Comparison of ENCODE assay signal across 8 cellular contexts in the genomic region with DNA sequence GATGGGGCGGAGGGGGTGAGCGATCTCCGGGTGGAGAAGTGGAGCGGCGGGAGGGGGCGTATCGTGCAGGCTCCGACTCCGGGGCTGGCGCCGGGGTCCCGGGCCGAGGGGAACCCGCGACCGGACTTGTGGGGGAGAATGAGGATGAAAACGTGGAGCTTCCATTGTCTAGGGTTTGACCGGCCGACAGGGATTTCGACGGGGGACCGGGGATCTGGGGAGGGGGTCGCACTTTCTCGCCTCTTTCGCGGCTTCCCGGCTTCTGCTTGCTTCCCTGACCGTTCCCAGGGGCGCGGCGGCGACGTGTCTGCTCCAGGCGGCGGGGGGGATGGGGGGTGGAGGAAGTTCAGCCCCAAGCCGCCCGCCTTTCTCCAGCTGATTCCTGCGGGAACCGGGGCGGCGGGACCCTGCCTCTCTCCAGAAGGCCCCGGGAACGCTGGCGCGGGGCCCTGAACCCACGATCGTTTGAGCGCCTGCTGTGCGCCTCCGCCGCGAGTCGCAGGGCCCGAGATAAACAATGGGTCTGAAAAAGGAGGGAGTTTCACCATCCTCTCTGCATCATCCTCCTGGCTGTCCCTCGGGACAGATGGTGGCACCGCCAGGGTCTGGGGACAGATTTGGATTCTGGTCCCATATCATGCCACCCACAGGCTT. TPM values are rescaled to one million over a fixed set of nuclear protein-coding genes. Genes with fewer than 3 reads are reported as not detected.
DNase-seq lines count a peak whose midpoint lies in the region; ATAC-seq and TF ChIP-seq lines count a peak whose summit lies in the region.

No MANE protein-coding gene starts in this region.

- peak overlapping the region; percentile 72 for H3K27ac ChIP-seq in C4-2B
- H3K27ac ChIP-seq in naive thymus-derived CD4-positive, alpha-beta T cell (ENCODE audit: low read depth, low read length): peak overlapping the region; percentile 89

- DNase-seq in activated B cell treated with CpG ODN at 0.5 μM for 24 hours (peak; percentile 39), epithelial cell of proximal tubule (ENCODE audit: low read depth) (no peak), NCI-H1694 treated with DMSO at 0.1 percent for 48 hours (lab: John Stamatoyannopoulos, UW) (no peak), COLO829 (ENCODE audit: low spot score) (no peak)
- peak in 2 of 9 donors; percentile 20 to 41 for DNase-seq in naive thymus-derived CD4-positive, alpha-beta T cell

- ATAC-seq in HG02642 (IDR thresholded peaks at IDR 0.05; ENCODE audit: poor library complexity, unreplicated experiment) (peak; percentile 4), activated B cell treated with CpG ODN at 0.5 μM for 24 hours (ENCODE audit: low read depth) (no peak), HG03045 (IDR thresholded peaks at IDR 0.05; ENCODE audit: unreplicated experiment) (no peak)
- no peak for ATAC-seq in naive thymus-derived CD4-positive, alpha-beta T cell

- peak overlapping the region; percentile 72 for H3K4me3 ChIP-seq in epithelial cell of proximal tubule (ENCODE audit: low read depth, low read length)
- peak overlapping the region; percentile 82 for H3K4me3 ChIP-seq in naive thymus-derived CD4-positive, alpha-beta T cell (ENCODE audit: low read length)

- POLR2A ChIA-PET in activated B cell treated with CpG ODN at 0.5 μM for 24 hours (lab: Charles Lee): interaction anchor here (0.6 to 8.1 kb wide), 24 partner anchors 8 to 516 kb away, joined by 3 to 110 read pairs (median 7); a partner anchor contains a TSS
- POLR2A ChIA-PET in naive thymus-derived CD4-positive, alpha-beta T cell (lab: Charles Lee): interaction anchor here (0.8 to 9.0 kb wide), 7 partner anchors 8 to 618 kb away, joined by 4 to 128 read pairs (median 10); a partner anchor contains a TSS

- peaks cover 39% of the 10 kb centered on the region for H3K36me3 Mint-ChIP-seq in activated B cell treated with CpG ODN at 0.5 μM for 24 hours (ENCODE audit: low read depth)
- H3K36me3 Mint-ChIP-seq in naive thymus-derived CD4-positive, alpha-beta T cell: peaks cover 0 to 38% (median 0%) of the 10 kb centered on the region in 5 donors

- H3K27me3 ChIP-seq in naive thymus-derived CD4-positive, alpha-beta T cell (ENCODE audit: control insufficient read depth in 2 of 2, insufficient read depth in 2 of 2, low read length in 2 of 2): no peaks in the 10 kb centered on the region

- H3K27me3 Mint-ChIP-seq in activated B cell treated with CpG ODN at 0.5 μM for 24 hours: no peaks in the 10 kb centered on the region
- H3K27me3 Mint-ChIP-seq in naive thymus-derived CD4-positive, alpha-beta T cell: no peaks in the 10 kb centered on the region

- intact Hi-C loops in activated B cell treated with CpG ODN at 0.5 μM for 24 hours (cut with micrococcal nuclease): loop anchor here (5.0 to 10.0 kb wide), 3 partner anchors 242 to 510 kb away; a partner anchor contains a TSS
- intact Hi-C loops in naive thymus-derived CD4-positive, alpha-beta T cell (cut with micrococcal nuclease): loop anchor here (5.0 to 10.0 kb wide), 3 partner anchors 290 to 1552 kb away; a partner anchor contains a TSS

- H3K9me3 ChIP-seq in naive thymus-derived CD4-positive, alpha-beta T cell (ENCODE audit: control insufficient read depth in 2 of 3, low read length in 3 of 3): no peaks in the 10 kb centered on the region

- peaks cover 32 to 71% of the 10 kb centered on the region in 2 donors for H3K4me1 ChIP-seq in naive thymus-derived CD4-positive, alpha-beta T cell (ENCODE audit: control insufficient read depth in 2 of 2, insufficient read depth in 2 of 2, low read length in 2 of 2)

- H3K4me3 Mint-ChIP-seq in activated B cell treated with CpG ODN at 0.5 μM for 24 hours: peak overlapping the region; percentile 90
- peak overlapping the region; percentile 84 to 97 (median 90) for H3K4me3 Mint-ChIP-seq in naive thymus-derived CD4-positive, alpha-beta T cell

- CTCF ChIA-PET in activated B cell treated with CpG ODN at 0.5 μM for 24 hours (lab: Charles Lee): interaction anchor here (1.5 kb wide), 1 partner anchor 14 kb away, joined by 5 read pairs; no protein-coding TSS in a partner anchor
- CTCF ChIA-PET in naive thymus-derived CD4-positive, alpha-beta T cell (lab: Charles Lee): interaction anchor here (0.6 to 2.0 kb wide), 7 partner anchors 10 to 926 kb away, joined by 3 to 7 read pairs (median 4); no protein-coding TSS in a partner anchor

- H3K4me1 Mint-ChIP-seq in activated B cell treated with CpG ODN at 0.5 μM for 24 hours: peaks cover 62% of the 10 kb centered on the region
- peaks cover 59 to 82% (median 70%) of the 10 kb centered on the region in 7 donors for H3K4me1 Mint-ChIP-seq in naive thymus-derived CD4-positive, alpha-beta T cell

- H3K36me3 ChIP-seq in naive thymus-derived CD4-positive, alpha-beta T cell (ENCODE audit: control insufficient read depth in 2 of 3, insufficient read depth in 3 of 3, low read length in 3 of 3): peaks cover 0 to 21% (median 0%) of the 10 kb centered on the region in 3 experiments

- no peaks in the 10 kb centered on the region for H3K9me3 Mint-ChIP-seq in activated B cell treated with CpG ODN at 0.5 μM for 24 hours
- H3K9me3 Mint-ChIP-seq in naive thymus-derived CD4-positive, alpha-beta T cell: peaks cover 0 to 4% (median 0%) of the 10 kb centered on the region in 11 donors

- H3K27ac Mint-ChIP-seq in activated B cell treated with CpG ODN at 0.5 μM for 24 hours: peak overlapping the region; percentile 98
- peak overlapping the region; percentile 90 to 99 (median 96) for H3K27ac Mint-ChIP-seq in naive thymus-derived CD4-positive, alpha-beta T cell

- no peak for TF ChIP-seq CTCF in C4-2B (conservative IDR thresholded peaks at IDR 0.05)
- no peak for TF ChIP-seq CTCF in activated B cell treated with CpG ODN at 0.5 μM for 24 hours (IDR thresholded peaks at IDR 0.05)
- TF ChIP-seq CTCF in epithelial cell of proximal tubule (conservative IDR thresholded peaks at IDR 0.05; ENCODE audit: low read depth, low read length): no peak

RNA-seq across cellular contexts. Expression of a gene that starts 0.8 kb away (rescaled TPM):
- total RNA-seq in activated B cell treated with CpG ODN at 0.5 μM for 24 hours (238 and 257 TPM in 2 replicates), epithelial cell of proximal tubule (965 and 968 TPM in 2 replicates)
- 100 to 1,000 TPM in 3 of 5 experiments, 10 to 100 TPM in 2; 65.8 to 435 (median 126) TPM for total RNA-seq in naive thymus-derived CD4-positive, alpha-beta T cell
- polyA plus RNA-seq in naive thymus-derived CD4-positive, alpha-beta T cell: 10 to 100 TPM; 28.2 to 43.5 TPM

RNA-seq across cellular contexts. Expression of a gene that starts 34.6 kb away (rescaled TPM):
- total RNA-seq in activated B cell treated with CpG ODN at 0.5 μM for 24 hours (157 and 171 TPM in 2 replicates), epithelial cell of proximal tubule (62.4 and 103 TPM in 2 replicates)
- total RNA-seq in naive thymus-derived CD4-positive, alpha-beta T cell: 100 to 1,000 TPM in 2 of 5 experiments, 10 to 100 TPM in 3; 64.4 to 154 (median 74.5) TPM
- polyA plus RNA-seq in naive thymus-derived CD4-positive, alpha-beta T cell: 10 to 100 TPM; 61.8 to 82.2 TPM
